8 cellular contexts compared by ENCODE assay signal in genomic region chr19:10403137-10404021, GRCh38. TPM values are rescaled to one million over a fixed set of nuclear protein-coding genes. Genes with fewer than 3 reads are reported as not detected.
DNase-seq lines count a peak whose midpoint lies in the region; ATAC-seq, FAIRE-seq and TF ChIP-seq lines count a peak whose summit lies in the region.

Gene CDC37, minus strand, starts transcription at chr19:10403542. Its CDS starts 63 bp downstream, at chr19:10403479.

- 0% methylated on average over 59 to 69 of the region's 69 CpGs for WGBS in small intestine, 3 donors

- H3K27me3 ChIP-seq in ACC112 (ENCODE audit: insufficient read depth, low read length) (no peaks in the 10 kb centered on the region), small intestine (ENCODE audit: control insufficient read depth in 2 of 2, insufficient read depth in 2 of 2, low read length in 2 of 2) (no peaks in the 10 kb centered on the region)

- H3K36me3 ChIP-seq in ACC112 (ENCODE audit: insufficient read depth, low read length) (no peaks in the 10 kb centered on the region), small intestine (ENCODE audit: control insufficient read depth in 2 of 2, insufficient read depth in 2 of 2, low read length in 2 of 2) (peaks cover 0 to 2% of the 10 kb centered on the region in 2 donors)

- peak within 1 kb of the TSS; percentile 85 for H2AFZ ChIP-seq in ACC112 (ENCODE audit: low read length, unreplicated experiment)

- TF ChIP-seq CTCF in VCaP (conservative IDR thresholded peaks at IDR 0.05) = no peak

- peak; percentile 83 for DNase-seq in NCI-H2196 treated with DMSO at 0.1 percent for 48 hours (lab: John Stamatoyannopoulos, UW; ENCODE audit: unreplicated experiment)
- DNase-seq in T47D (ENCODE audit: low read depth in 1 of 2, low spot score in 1 of 2) = peak; percentile 93 to 94
- DNase-seq in iPS-NIHi11 (ENCODE audit: low spot score) = peak; percentile 99
- peak; percentile 93 for DNase-seq in small intestine

- peaks cover 12% of the 10 kb centered on the region for H3K4me1 ChIP-seq in ACC112 (ENCODE audit: control insufficient read depth, insufficient read depth, low read length, unreplicated experiment)
- H3K4me1 ChIP-seq in small intestine (ENCODE audit: control insufficient read depth in 2 of 2, insufficient read depth in 1 of 2, low read depth in 1 of 2, low read length in 1 of 2) = peaks cover 8 to 9% of the 10 kb centered on the region in 2 donors

- ATAC-seq in GM18870 (IDR thresholded peaks at IDR 0.05; ENCODE audit: unreplicated experiment) (peak; percentile 74), HG03135 (IDR thresholded peaks at IDR 0.05; ENCODE audit: unreplicated experiment) (peak; percentile 68)

- H3K9me3 ChIP-seq in small intestine (ENCODE audit: control insufficient read depth, low read depth) = no peaks in the 10 kb centered on the region

- in situ Hi-C loops in T47D (cut with HindIII; ENCODE audit: low pct_unique_long_range_greater_than_20kb, low sequenced_read_pairs) = no loop called here

- FAIRE-seq in small intestine (lab: Jason Lieb, UNC) = no peak

- H3K27ac ChIP-seq in ACC112 (ENCODE audit: low read depth, low read length) = peak within 1 kb of the TSS; percentile 80
- peak within 1 kb of the TSS; percentile 67; the same call in 1 of the 2 replicates for H3K27ac ChIP-seq in VCaP
- H3K27ac ChIP-seq in small intestine (ENCODE audit: low read depth in 1 of 2, low read length in 1 of 2) = peak within 1 kb of the TSS; percentile 17 to 86

- H3K4me3 ChIP-seq in ACC112 (ENCODE audit: low read depth, low read length) = peak within 1 kb of the TSS; percentile 91
- peak within 1 kb of the TSS; percentile 93 to 95 for H3K4me3 ChIP-seq in small intestine (ENCODE audit: low read depth in 1 of 2, low read length in 2 of 2)

- H3K79me2 ChIP-seq in ACC112 (ENCODE audit: control insufficient read depth, insufficient read depth, low read length, unreplicated experiment) = peaks cover 46% of the 10 kb centered on the region

RNA-seq across cellular contexts. Expression of gene CDC37, which starts in this region (rescaled TPM):
- 100 to 1,000 TPM; 128 to 202 (median 146) TPM for polyA plus RNA-seq in small intestine

Comparison
In these comparisons a context has a peak if more than half of its experiments do, and no peak if none do; other contexts are left out.
1. Peak in every context shown above with its lines: DNase-seq, ATAC-seq, H3K4me3 ChIP-seq and H3K27ac ChIP-seq.